Comparison of ENCODE assay signal across 9 cellular contexts in genomic region chr11:108666373-108666772, GRCh38. TPM values are rescaled to one million over a fixed set of nuclear protein-coding genes. Genes with fewer than 3 reads are reported as not detected.
DNase-seq lines count a peak whose midpoint lies in the region; ATAC-seq lines count a peak whose summit lies in the region.
"Had no signal": no experiment of that assay in that cellular context is flagged by ENCODE, and none has a peak within 500 bp of the region (broad histone marks: within the 10 kb centered on the region; RNA-seq: fewer than 3 reads in every experiment).

No MANE protein-coding gene starts in this region.

- H3K36me3 ChIP-seq in CD8-positive, alpha-beta memory T cell (ENCODE audit: insufficient read depth, low read length), result peaks cover 7% of the 10 kb centered on the region
- H3K36me3 ChIP-seq in HAP-1 (replicated peaks) (peaks cover 3% of the 10 kb centered on the region), mesendoderm (ENCODE audit: control insufficient read depth, insufficient read depth, low read length) (no peaks in the 10 kb centered on the region)

- no peak overlapping the region for H3K56ac ChIP-seq in mesendoderm (ENCODE audit: low read length)

- H3K4me3 Mint-ChIP-seq in CD8-positive, alpha-beta memory T cell, result peak overlapping the region; percentile 98 to 100 (median 100)
- peak overlapping the region; percentile 100 for H3K4me3 Mint-ChIP-seq in activated T-helper 17 cell treated with anti-CD3 and anti-CD28 coated beads, Interleukin-2, amount 50 U/mL, for 72 hours

- H2BK5ac ChIP-seq in mesendoderm (ENCODE audit: low read length), result no peak overlapping the region

- CTCF ChIA-PET in CD8-positive, alpha-beta memory T cell (lab: Charles Lee), result interaction anchor here (1.3 kb wide), 1 partner anchor 667 kb away, joined by 4 read pairs; no protein-coding TSS in a partner anchor

- H3K4me1 ChIP-seq in CD8-positive, alpha-beta memory T cell (ENCODE audit: insufficient read depth, low read length), result peaks cover 26% of the 10 kb centered on the region
- H3K4me1 ChIP-seq in HAP-1 (peaks cover 29% of the 10 kb centered on the region), mesendoderm (ENCODE audit: control insufficient read depth, low read depth, low read length) (peaks cover 6% of the 10 kb centered on the region)

- no peak overlapping the region for H3K27ac ChIP-seq in CD8-positive, alpha-beta memory T cell (ENCODE audit: low read depth, low read length)
- no peak overlapping the region for H3K27ac ChIP-seq in mesendoderm (ENCODE audit: low read depth, low read length)

- H3K9me3 Mint-ChIP-seq in CD8-positive, alpha-beta memory T cell, result no peaks in the 10 kb centered on the region
- H3K9me3 Mint-ChIP-seq in activated T-helper 17 cell treated with anti-CD3 and anti-CD28 coated beads, Interleukin-2, amount 50 U/mL, for 72 hours, result no peaks in the 10 kb centered on the region

- H3K27me3 Mint-ChIP-seq in CD8-positive, alpha-beta memory T cell, result no peaks in the 10 kb centered on the region
- H3K27me3 Mint-ChIP-seq in activated T-helper 17 cell treated with anti-CD3 and anti-CD28 coated beads, Interleukin-2, amount 50 U/mL, for 72 hours, result no peaks in the 10 kb centered on the region

- H3K4me2 ChIP-seq in mesendoderm (ENCODE audit: low read length), result no peak overlapping the region

- no peak overlapping the region for H3K4me3 ChIP-seq in CD8-positive, alpha-beta memory T cell (ENCODE audit: low read length)
- H3K4me3 ChIP-seq in HAP-1 (peak overlapping the region; percentile 67), mesendoderm (ENCODE audit: low read length) (no peak overlapping the region)

- H4K8ac ChIP-seq in mesendoderm (ENCODE audit: low read depth, low read length), result no peak overlapping the region

- no peak overlapping the region for H3K18ac ChIP-seq in mesendoderm (ENCODE audit: low read length)

- in situ Hi-C loops in HAP-1 (cut with MboI; ENCODE audit: low sequenced_read_pairs), result loop anchor here (25.0 kb wide), 3 partner anchors 329 to 654 kb away; partner anchors contain the start of genes ATM, CUL5 and NPAT

- H2AK5ac ChIP-seq in mesendoderm (ENCODE audit: low read length), result no peak overlapping the region

- peaks cover 51% of the 10 kb centered on the region for H3K79me2 ChIP-seq in mesendoderm (ENCODE audit: control insufficient read depth, insufficient read depth, low read length)

- H3K36me3 Mint-ChIP-seq in CD8-positive, alpha-beta memory T cell, result peaks cover 0 to 25% (median 4%) of the 10 kb centered on the region in 3 donors
- peaks cover 47% of the 10 kb centered on the region for H3K36me3 Mint-ChIP-seq in activated T-helper 17 cell treated with anti-CD3 and anti-CD28 coated beads, Interleukin-2, amount 50 U/mL, for 72 hours (ENCODE audit: low read depth)

- H3K23ac ChIP-seq in mesendoderm (ENCODE audit: low read length), result no peak overlapping the region

- H2BK15ac ChIP-seq in mesendoderm (replicated peaks; ENCODE audit: low read depth), result no peak overlapping the region

- POLR2A ChIA-PET in CD8-positive, alpha-beta memory T cell (lab: Charles Lee), result no interaction called here

- no peaks in the 10 kb centered on the region for H3K27me3 ChIP-seq in CD8-positive, alpha-beta memory T cell (ENCODE audit: insufficient read depth, low read length, poor library complexity, severe bottlenecking)
- H3K27me3 ChIP-seq in HAP-1 (ENCODE audit: low read depth) (no peaks in the 10 kb centered on the region), mesendoderm (ENCODE audit: insufficient read depth, low read length, poor library complexity) (no peaks in the 10 kb centered on the region)

- WGBS in mesendoderm (ENCODE audit: extremely low coverage, insufficient coverage, low lambda C conversion rate), result no CpG with 5 or more reads among the region's 7 CpGs

- ATAC-seq in activated T-helper 17 cell treated with anti-CD3 and anti-CD28 coated beads, Interleukin-2, amount 50 U/mL, for 72 hours (replicated peaks), result no peak
- no peak for ATAC-seq in esophagus mucosa

- H3K4me1 Mint-ChIP-seq in CD8-positive, alpha-beta memory T cell, result peaks cover 50 to 66% (median 64%) of the 10 kb centered on the region in 3 donors
- H3K4me1 Mint-ChIP-seq in activated T-helper 17 cell treated with anti-CD3 and anti-CD28 coated beads, Interleukin-2, amount 50 U/mL, for 72 hours, result peaks cover 39% of the 10 kb centered on the region

- peak overlapping the region in 7 of 8 donors; percentile 22 to 100 (median 77) for H3K27ac Mint-ChIP-seq in CD8-positive, alpha-beta memory T cell
- peak overlapping the region; percentile 98 for H3K27ac Mint-ChIP-seq in activated T-helper 17 cell treated with anti-CD3 and anti-CD28 coated beads, Interleukin-2, amount 50 U/mL, for 72 hours

- H3K9me3 ChIP-seq in CD8-positive, alpha-beta memory T cell (ENCODE audit: low read length), result no peaks in the 10 kb centered on the region
- no peaks in the 10 kb centered on the region for H3K9me3 ChIP-seq in HAP-1

- H3K4ac ChIP-seq in mesendoderm (ENCODE audit: low read depth, low read length), result no peak overlapping the region

- no peak overlapping the region for H2BK120ac ChIP-seq in mesendoderm (ENCODE audit: low read depth, low read length)

- no peak for DNase-seq in CD8-positive, alpha-beta memory T cell
- DNase-seq in HAP-1 (ENCODE audit: low spot score in 2 of 2) (peak in 1 of 2 experiments; percentile 35), mesendoderm (peak; percentile 83), NCI-H510A (lab: John Stamatoyannopoulos, UW) (no peak), AG08396 (ENCODE audit: low spot score) (no peak), GF-D8 (lab: John Stamatoyannopoulos, UW) (no peak)
- DNase-seq: NCI-H524 treated with DMSO at 0.1 percent for 48 hours had no signal

- H4K5ac ChIP-seq in mesendoderm (ENCODE audit: low read length), result no peak overlapping the region

- peak overlapping the region; percentile 6 for H3K9ac ChIP-seq in mesendoderm (ENCODE audit: low read length)

- H3K79me1 ChIP-seq in mesendoderm (ENCODE audit: low read length), result peaks cover 35% of the 10 kb centered on the region

RNA-seq across cellular contexts. Expression of gene DDX10, which starts 1.5 kb away (rescaled TPM):
- 10 to 100 TPM; 49.8 to 51.6 TPM for total RNA-seq in CD8-positive, alpha-beta memory T cell
- polyA plus RNA-seq in CD8-positive, alpha-beta memory T cell, result 17.5 TPM
- total RNA-seq in activated T-helper 17 cell treated with anti-CD3 and anti-CD28 coated beads, Interleukin-2, amount 50 U/mL, for 72 hours, result 10 to 100 TPM; 25.0 to 45.3 TPM
- 95.9 TPM for polyA plus RNA-seq in mesendoderm (2013, experiment 1 of 2)
- 93.1 TPM for polyA plus RNA-seq in mesendoderm (2013, experiment 2 of 2)
- 16.1 TPM for total RNA-seq in esophagus mucosa
